ENCODE assay signal across 15 cellular contexts in genomic region chr22:46479046-46479445, GRCh38.
"Had no signal": no experiment of that assay in that cellular context is flagged by ENCODE, and none has a peak within 500 bp of the region (broad histone marks: within the 10 kb centered on the region; RNA-seq: fewer than 3 reads in every experiment).

No MANE protein-coding gene starts in this region.

- DNase-seq: activated CD4-positive, alpha-beta T cell treated with anti-CD3 and anti-CD28 coated beads, Interleukin-2, amount 10 ng/mL, durations not matched to agents 24 days and 14 days; activated CD8-positive, alpha-beta T cell treated with anti-CD3 and anti-CD28 coated beads, Interleukin-2, amount 10 ng/mL, durations not matched to agents 7 days and 5 days; activated naive CD4-positive, alpha-beta T cell treated with Interleukin-2 at 50 U/mL for 16 hours; activated T-cell treated with anti-CD3 and anti-CD28 coated beads, Interleukin-2, amount 50 U/mL, for 24 hours; body of pancreas; dorsolateral prefrontal cortex; foreskin melanocyte; hypothalamus; left lung; stimulated activated CD4-positive, alpha-beta T cell treated with anti-CD3 and anti-CD28 coated beads, Interleukin-4, amount 100 ng/mL, for 4 hours; stimulated activated naive B cell treated with anti-CD40 and anti-IgM and Interleukin-4, amounts not matched to agents 10 μg/mL and 1 μg/mL and 100 μg/mL, for 72 hours; T-helper 1 cell; T1000 had no signal

- H3K36me3 ChIP-seq: left lung had no signal

- H3K9me3 ChIP-seq: body of pancreas, left lung had no signal

- H3K4me3 ChIP-seq: body of pancreas, dorsolateral prefrontal cortex, left lung had no signal

- ATAC-seq: activated CD8-positive, alpha-beta T cell treated with anti-CD3 and anti-CD28 coated beads, Interleukin-2, amount 10 ng/mL, durations not matched to agents 7 days and 5 days; body of pancreas; left lung; sciatic nerve; stimulated activated naive B cell treated with anti-CD40 and anti-IgM and Interleukin-4, amounts not matched to agents 10 μg/mL and 1 μg/mL and 100 μg/mL, for 72 hours had no signal

- H3K27ac ChIP-seq: body of pancreas, dorsolateral prefrontal cortex, left lung had no signal

- H3K27me3 ChIP-seq: body of pancreas had no signal

- H3K4me1 ChIP-seq: body of pancreas, left lung had no signal

- H3K4me3 Mint-ChIP-seq: activated CD4-positive, alpha-beta T cell treated with anti-CD3 and anti-CD28 coated beads, Interleukin-2, amount 10 ng/mL, durations not matched to agents 24 days and 14 days; activated CD8-positive, alpha-beta T cell treated with anti-CD3 and anti-CD28 coated beads, Interleukin-2, amount 10 ng/mL, durations not matched to agents 7 days and 5 days; activated T-cell treated with anti-CD3 and anti-CD28 coated beads, Interleukin-2, amount 50 U/mL, for 24 hours; stimulated activated naive B cell treated with anti-CD40 and anti-IgM and Interleukin-4, amounts not matched to agents 10 μg/mL and 1 μg/mL and 100 μg/mL, for 72 hours had no signal

- H3K27ac Mint-ChIP-seq: activated CD4-positive, alpha-beta T cell treated with anti-CD3 and anti-CD28 coated beads, Interleukin-2, amount 10 ng/mL, durations not matched to agents 24 days and 14 days; activated CD8-positive, alpha-beta T cell treated with anti-CD3 and anti-CD28 coated beads, Interleukin-2, amount 10 ng/mL, durations not matched to agents 7 days and 5 days; activated T-cell treated with anti-CD3 and anti-CD28 coated beads, Interleukin-2, amount 50 U/mL, for 24 hours; activated T-helper 2 cell treated with anti-CD3 and anti-CD28 coated beads, Interferon-gamma antibody, Interleukin-2, Interleukin-4, amounts not matched to agents 10 μg/mL and 5 μg/mL and 100 μg/mL, durations not matched to agents 14 hours and 24 hours and 36 hours; stimulated activated naive B cell treated with anti-CD40 and anti-IgM and Interleukin-4, amounts not matched to agents 10 μg/mL and 1 μg/mL and 100 μg/mL, for 72 hours had no signal

- H3K9me3 Mint-ChIP-seq: activated T-helper 2 cell treated with anti-CD3 and anti-CD28 coated beads, Interferon-gamma antibody, Interleukin-2, Interleukin-4, amounts not matched to agents 10 μg/mL and 5 μg/mL and 100 μg/mL, durations not matched to agents 14 hours and 24 hours and 36 hours had no signal
